Comparison of ENCODE assay signal across 19 cellular contexts in the genomic region with DNA sequence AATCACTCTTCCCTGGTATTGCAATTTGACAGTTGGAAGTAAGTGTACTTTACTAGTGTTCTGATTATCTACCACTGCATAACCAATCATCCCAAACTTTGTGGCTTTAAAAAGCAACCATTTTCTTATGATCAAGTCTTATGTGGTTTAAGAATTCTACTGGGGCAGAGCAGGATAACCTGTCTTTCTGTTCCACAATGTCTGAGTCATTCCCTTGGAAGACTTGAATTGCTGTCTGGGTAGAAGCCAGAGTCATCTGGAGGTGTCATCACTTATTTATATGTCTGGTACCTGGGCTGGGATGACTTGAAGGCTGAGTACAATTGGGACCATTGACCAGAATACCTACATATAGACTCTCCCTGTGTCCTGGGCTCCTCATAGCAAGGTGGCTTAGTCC.
"Had no signal": no experiment of that assay in that cellular context is flagged by ENCODE, and none has a peak within 500 bp of the region (broad histone marks: within the 10 kb centered on the region; RNA-seq: fewer than 3 reads in every experiment).

No MANE protein-coding gene starts in this region.

- DNase-seq: activated CD4-positive, alpha-beta T cell treated with anti-CD3 and anti-CD28 coated beads for 1 hour; activated CD4-positive, alpha-beta T cell treated with anti-CD3 and anti-CD28 coated beads, Interleukin-2, amount 50 U/mL, for 4 hours; activated naive CD4-positive, alpha-beta T cell treated with anti-CD3 and anti-CD28 coated beads for 36 hours; activated T-cell treated with anti-CD3 and anti-CD28 coated beads for 4 hours; effector memory CD4-positive, alpha-beta T cell; hippocampal formation; nephron progenitor cell; occipital lobe; right cardiac atrium; T-helper 1 cell; T1000; upper lobe of left lung had no signal

- H3K4me3 Mint-ChIP-seq: activated naive CD4-positive, alpha-beta T cell treated with anti-CD3 and anti-CD28 coated beads for 36 hours; central memory CD8-positive, alpha-beta T cell; dendritic cell treated with granulocyte-macrophage colony-stimulating factor and Interleukin-4, amounts not matched to agents 40 ng/mL and 50 ng/mL, for 4 days; nephron progenitor cell; stimulated activated naive CD8-positive, alpha-beta T cell treated with anti-CD3 and anti-CD28 coated beads, Interleukin-15, Interleukin-2, amounts not matched to agents 100 ng/mL and 50 ng/mL, for 24 hours had no signal

- H3K36me3 ChIP-seq: upper lobe of left lung had no signal

- H3K4me3 ChIP-seq: upper lobe of left lung had no signal

- ATAC-seq: right cardiac atrium, SK-N-SH treated with all-trans-retinoic acid at 6 μM for 48 hours had no signal

- H3K4me1 ChIP-seq: upper lobe of left lung had no signal

- H3K27me3 Mint-ChIP-seq: central memory CD8-positive, alpha-beta T cell; dendritic cell treated with granulocyte-macrophage colony-stimulating factor and Interleukin-4, amounts not matched to agents 40 ng/mL and 50 ng/mL, for 4 days; progenitor cell of endocrine pancreas; stimulated activated naive CD8-positive, alpha-beta T cell treated with anti-CD3 and anti-CD28 coated beads, Interleukin-15, Interleukin-2, amounts not matched to agents 100 ng/mL and 50 ng/mL, for 24 hours had no signal

- H3K27me3 ChIP-seq: upper lobe of left lung had no signal

- H3K27ac ChIP-seq: upper lobe of left lung, VCaP had no signal

- H3K27ac Mint-ChIP-seq: activated naive CD4-positive, alpha-beta T cell treated with anti-CD3 and anti-CD28 coated beads for 36 hours; activated T-helper 2 cell treated with anti-CD3 and anti-CD28 coated beads, Interferon-gamma antibody, Interleukin-2, Interleukin-4, amounts not matched to agents 10 μg/mL and 5 μg/mL and 100 μg/mL, durations not matched to agents 14 hours and 24 hours and 36 hours; dendritic cell treated with granulocyte-macrophage colony-stimulating factor and Interleukin-4, amounts not matched to agents 40 ng/mL and 50 ng/mL, for 4 days; nephron progenitor cell; progenitor cell of endocrine pancreas; stimulated activated naive CD8-positive, alpha-beta T cell treated with anti-CD3 and anti-CD28 coated beads, Interleukin-15, Interleukin-2, amounts not matched to agents 100 ng/mL and 50 ng/mL, for 24 hours had no signal

- H3K4me1 Mint-ChIP-seq: central memory CD8-positive, alpha-beta T cell; nephron progenitor cell had no signal
